In genomic region chr2:171798156-171798815, GRCh38 we compare ENCODE assay signal across 9 cellular contexts.
DNase-seq lines count a peak whose midpoint lies in the region; ATAC-seq and TF ChIP-seq lines count a peak whose summit lies in the region.
"Had no signal": no experiment of that assay in that cellular context is flagged by ENCODE, and none has a peak within 500 bp of the region (broad histone marks: within the 10 kb centered on the region; RNA-seq: fewer than 3 reads in every experiment).

No MANE protein-coding gene starts in this region.

- no peak overlapping the region for H3K4me3 ChIP-seq in foreskin fibroblast (ENCODE audit: low read depth in 1 of 2, low read length in 2 of 2)

- TF ChIP-seq CTCF in foreskin fibroblast (IDR thresholded peaks at IDR 0.05; ENCODE audit: low read depth, low read length) (no peak), progenitor cell of endocrine pancreas (IDR thresholded peaks at IDR 0.05; ENCODE audit: unreplicated experiment) (no peak)

- H3K27me3 Mint-ChIP-seq in progenitor cell of endocrine pancreas: peaks cover 23% of the 10 kb centered on the region

- H3K4me1 Mint-ChIP-seq in progenitor cell of endocrine pancreas (ENCODE audit: low read depth): peaks cover 15% of the 10 kb centered on the region

- DNase-seq in A172 (ENCODE audit: low spot score) (peak; percentile 59), GM03348 (ENCODE audit: low spot score) (peak; percentile 49), foreskin fibroblast (peak; percentile 61 to 74), left cardiac atrium (no peak), progenitor cell of endocrine pancreas (ENCODE audit: low spot score, unreplicated experiment) (no peak), NCI-H69 (lab: John Stamatoyannopoulos, UW) (no peak)
- DNase-seq: central memory CD4-positive, alpha-beta T cell had no signal

- no peak overlapping the region for H3K27ac Mint-ChIP-seq in progenitor cell of endocrine pancreas

- ATAC-seq in SK-N-SH treated with all-trans-retinoic acid at 6 μM for 48 hours (peak; percentile 84), left cardiac atrium (no peak), GM21367 (IDR thresholded peaks at IDR 0.05; ENCODE audit: unreplicated experiment) (no peak)

- no peaks in the 10 kb centered on the region for H3K9me3 Mint-ChIP-seq in progenitor cell of endocrine pancreas (ENCODE audit: low read depth)

- H3K36me3 Mint-ChIP-seq in progenitor cell of endocrine pancreas (ENCODE audit: insufficient read depth): no peaks in the 10 kb centered on the region

- no peak overlapping the region for H3K4me3 Mint-ChIP-seq in progenitor cell of endocrine pancreas (ENCODE audit: low read depth)

- intact Hi-C loops in left cardiac atrium (cut with DNase I): no loop called here

TF ChIP-seq in SK-N-SH treated with all-trans-retinoic acid at 6 μM for 48 hours, 23 proteins besides CTCF, POLR2A, EP300 and RAD21:
- TF ChIP-seq POU6F1 (CRISPR knock-in tag; IDR thresholded peaks at IDR 0.05; ENCODE audit: borderline replicate concordance, low read depth) (no peak), ARNTL (CRISPR knock-in tag; IDR thresholded peaks at IDR 0.05; ENCODE audit: borderline replicate concordance, low read depth) (no peak), SNAI2 (CRISPR knock-in tag; IDR thresholded peaks at IDR 0.05) (no peak), OSR1 (CRISPR knock-in tag; IDR thresholded peaks at IDR 0.05) (no peak), ESRRG (CRISPR knock-in tag; IDR thresholded peaks at IDR 0.05) (no peak), ZNF8 (CRISPR knock-in tag; IDR thresholded peaks at IDR 0.05) (no peak), PATZ1 (CRISPR knock-in tag; IDR thresholded peaks at IDR 0.05; ENCODE audit: borderline replicate concordance) (no peak), RARB (CRISPR knock-in tag; IDR thresholded peaks at IDR 0.05) (no peak), ZNF565 (CRISPR knock-in tag; conservative IDR thresholded peaks at IDR 0.05; ENCODE audit: low read depth) (no peak), TCF4 (CRISPR knock-in tag; IDR thresholded peaks at IDR 0.05; ENCODE audit: borderline replicate concordance) (no peak), ZFP3 (CRISPR knock-in tag; IDR thresholded peaks at IDR 0.05) (no peak), ZFP30 (CRISPR knock-in tag; IDR thresholded peaks at IDR 0.05) (no peak), CSRNP3 (CRISPR knock-in tag; IDR thresholded peaks at IDR 0.05) (no peak), CSDC2 (CRISPR knock-in tag; IDR thresholded peaks at IDR 0.05) (no peak), ZNF70 (CRISPR knock-in tag; IDR thresholded peaks at IDR 0.05) (no peak)
TF ChIP-seq in SK-N-SH treated with all-trans-retinoic acid at 6 μM for 48 hours: peak in this region for 0.

Comparison
In these comparisons a context has a peak if more than half of its experiments do, and no peak if none do; other contexts are left out.
1. DNase-seq: peak in A172 (single experiment), GM03348 (single experiment) and foreskin fibroblast (2 of 2); none in left cardiac atrium (single experiment), progenitor cell of endocrine pancreas (single experiment) and NCI-H69 (single experiment).